8 cellular contexts compared by ENCODE assay signal in the genomic region with DNA sequence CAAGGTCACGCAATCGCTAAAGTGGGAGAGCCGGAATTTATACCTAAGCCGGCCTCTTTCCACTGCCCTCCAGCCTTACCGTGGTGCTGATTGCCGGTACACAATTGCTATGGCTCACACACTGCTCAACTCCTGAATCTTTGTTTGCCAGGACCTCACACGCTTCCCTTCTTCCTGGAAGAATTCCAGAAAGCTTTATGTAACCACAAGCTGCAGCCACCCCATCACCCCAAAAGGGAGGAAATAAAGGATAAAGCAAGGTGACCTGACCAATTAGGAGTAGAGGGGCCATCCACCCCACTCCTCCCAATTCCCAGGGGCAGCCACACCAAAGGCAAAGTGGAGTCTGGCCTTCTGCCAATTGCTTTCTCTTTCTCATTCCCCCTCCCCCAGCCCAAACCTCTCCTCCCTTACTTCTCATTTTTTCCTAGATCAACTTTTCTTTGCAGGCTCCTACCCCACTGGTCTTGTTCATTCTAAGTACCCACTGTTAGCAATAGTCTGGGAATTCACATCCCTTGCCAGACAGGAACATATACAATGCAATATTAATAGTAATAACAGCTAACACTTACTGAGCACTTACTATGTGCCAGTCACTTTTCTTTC. TPM values are rescaled to one million over a fixed set of nuclear protein-coding genes. Genes with fewer than 3 reads are reported as not detected.
DNase-seq lines count a peak whose midpoint lies in the region; ATAC-seq and TF ChIP-seq lines count a peak whose summit lies in the region.

No MANE protein-coding gene starts in this region.

- DNase-seq in NCI-H82 (lab: John Stamatoyannopoulos, UW) (peak; percentile 58), NCI-H82 treated with DMSO at 0.1 percent for 48 hours (lab: John Stamatoyannopoulos, UW; ENCODE audit: unreplicated experiment) (no peak), NCI-H345 treated with DMSO at 0.1 percent for 48 hours (lab: John Stamatoyannopoulos, UW; ENCODE audit: unreplicated experiment) (peak; percentile 51), epithelial cell of esophagus (ENCODE audit: low read depth) (peak; percentile 86), sciatic nerve (ENCODE audit: low spot score) (no peak), NCI-H526 treated with DMSO at 0.1 percent for 48 hours (lab: John Stamatoyannopoulos, UW) (no peak)

- ATAC-seq in sciatic nerve (peak; percentile 80), HG03565 (IDR thresholded peaks at IDR 0.05; ENCODE audit: unreplicated experiment) (no peak), HG02610 (IDR thresholded peaks at IDR 0.05; ENCODE audit: unreplicated experiment) (no peak)

- H3K4me3 ChIP-seq in epithelial cell of esophagus (ENCODE audit: low read length), result no peak overlapping the region

- TF ChIP-seq CTCF in epithelial cell of esophagus (IDR thresholded peaks at IDR 0.05; ENCODE audit: insufficient read depth, low read depth, low read length, missing control alignments), result no peak

- intact Hi-C loops in sciatic nerve (cut with DNase I), result no loop called here

RNA-seq across cellular contexts. Expression of a gene that starts 18.0 kb away (rescaled TPM):
- 22.9 TPM for total RNA-seq in sciatic nerve

RNA-seq across cellular contexts. Expression of a gene that starts 43.3 kb away (rescaled TPM):
- 17.7 TPM for total RNA-seq in sciatic nerve

RNA-seq across cellular contexts. Expression of a gene that starts 52.2 kb away (rescaled TPM):
- 0.67 TPM for total RNA-seq in sciatic nerve

RNA-seq across cellular contexts. Expression of a gene that starts 52.7 kb away (rescaled TPM):
- total RNA-seq in sciatic nerve, result 67.0 TPM

Comparison
In these comparisons a context has a peak if more than half of its experiments do, and no peak if none do; other contexts are left out.
1. DNase-seq: peak in NCI-H82 (single experiment), NCI-H345 treated with DMSO at 0.1 percent for 48 hours (single experiment) and epithelial cell of esophagus (single experiment); none in NCI-H82 treated with DMSO at 0.1 percent for 48 hours (single experiment), sciatic nerve (single experiment) and NCI-H526 treated with DMSO at 0.1 percent for 48 hours (single experiment).